11 cellular contexts compared by ENCODE assay signal in the genomic region with DNA sequence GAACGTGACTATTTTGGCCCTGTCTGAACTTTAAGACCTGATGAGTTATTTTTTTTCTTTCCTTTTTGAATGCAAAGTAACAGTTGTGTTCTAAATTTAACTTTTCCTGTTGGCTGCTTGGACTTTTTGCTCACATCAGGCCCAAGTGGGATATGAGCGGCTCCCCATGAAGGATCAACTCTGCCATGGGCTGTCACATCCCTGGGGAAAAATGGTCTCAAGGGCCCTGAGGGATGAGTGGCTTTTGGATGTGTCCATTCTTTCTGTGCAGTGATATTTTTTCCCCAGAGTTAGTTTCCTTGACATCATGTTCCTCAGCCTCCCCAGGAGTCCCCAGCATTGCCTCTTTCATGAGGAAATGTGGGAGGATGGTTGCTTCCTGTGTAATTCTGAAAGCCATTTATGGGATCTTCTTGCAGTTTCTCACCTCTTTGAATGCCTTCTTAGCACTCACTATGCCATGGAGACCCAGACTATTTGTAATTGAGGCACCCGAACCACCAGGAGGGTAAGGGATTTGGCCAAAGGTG.
DNase-seq lines count a peak whose midpoint lies in the region; ATAC-seq and TF ChIP-seq lines count a peak whose summit lies in the region.
"Had no signal": no experiment of that assay in that cellular context is flagged by ENCODE, and none has a peak within 500 bp of the region (broad histone marks: within the 10 kb centered on the region; RNA-seq: fewer than 3 reads in every experiment).

No MANE protein-coding gene starts in this region.

- H3K4me1 ChIP-seq in heart right ventricle (peaks cover 0 to 15% (median 0%) of the 10 kb centered on the region in 9 donors), right cardiac atrium (ENCODE audit: control insufficient read depth, insufficient read depth, low read length) (no peaks in the 10 kb centered on the region), endodermal cell (ENCODE audit: control insufficient read depth, insufficient read depth, low read length) (no peaks in the 10 kb centered on the region), spleen (peaks cover 0 to 4% (median 0%) of the 10 kb centered on the region in 6 donors)
- H3K4me1 ChIP-seq: HAP-1 had no signal

- DNase-seq in heart right ventricle = peak in 1 of 2 donors; percentile 23
- DNase-seq in right cardiac atrium = no peak
- no peak for DNase-seq in HL-60 (ENCODE audit: low read depth in 1 of 2, low spot score in 1 of 2)
- DNase-seq in endodermal cell = peak; percentile 23
- no peak for DNase-seq in spleen
- DNase-seq in MG63 = no peak
- no peak for DNase-seq in ACHN
- DNase-seq: CD4-positive, CD25-positive, alpha-beta regulatory T cell; DMS 273 treated with DMSO at 0.1 percent for 48 hours had no signal

- H3K27ac ChIP-seq in heart right ventricle (peak overlapping the region in 1 of 10 donors; percentile 73), right cardiac atrium (ENCODE audit: low read length) (no peak overlapping the region), HL-60 (replicated peaks) (peak overlapping the region; percentile 28; the same call in 1 of the 2 replicates), endodermal cell (ENCODE audit: low read depth, low read length) (no peak overlapping the region), spleen (peak overlapping the region in 6 of 8 donors; percentile 7 to 78 (median 68))

- H3K9me3 Mint-ChIP-seq in endodermal cell = no peaks in the 10 kb centered on the region

- ATAC-seq in heart right ventricle (peak in 7 of 8 donors; percentile 26 to 76 (median 56)), right cardiac atrium (no peak)
- ATAC-seq: HepG2 had no signal

- WGBS in heart right ventricle, 2 donors = 61 to 69% methylated on average over 3 of the region's 3 CpGs
- WGBS in right cardiac atrium = 64% methylated on average over 3 of the region's 3 CpGs
- 88 to 93% methylated on average over 3 of the region's 3 CpGs for WGBS in endodermal cell (ENCODE audit: insufficient coverage in 1 of 2, insufficient read length in 1 of 2), 2 experiments
- WGBS in spleen, 5 donors = 60 to 68% (median 62%) methylated on average over 3 of the region's 3 CpGs

- H3K9ac ChIP-seq in endodermal cell (ENCODE audit: extremely low read depth, low read length, poor library complexity, severe bottlenecking) = no peak overlapping the region

- no peak for TF ChIP-seq POLR2A in spleen (IDR thresholded peaks at IDR 0.05)

- H3K4me3 Mint-ChIP-seq in endodermal cell = no peak overlapping the region
- H3K4me3 Mint-ChIP-seq: CD4-positive, CD25-positive, alpha-beta regulatory T cell had no signal

- TF ChIP-seq CTCF in heart right ventricle (IDR thresholded peaks at IDR 0.05) (no peak), HL-60 (IDR thresholded peaks at IDR 0.05; ENCODE audit: insufficient read depth, low read length) (no peak), endodermal cell (conservative IDR thresholded peaks at IDR 0.05) (no peak), spleen (IDR thresholded peaks at IDR 0.05 in 8 of 11, conservative IDR thresholded peaks at IDR 0.05 in 3 of 11) (no peak)

- no peaks in the 10 kb centered on the region for H3K4me1 Mint-ChIP-seq in endodermal cell
- H3K4me1 Mint-ChIP-seq: CD4-positive, CD25-positive, alpha-beta regulatory T cell had no signal

- in situ Hi-C loops in ACHN (cut with HindIII; ENCODE audit: low pct_ligation_motif_present, low pct_unique_long_range_greater_than_20kb, low sequenced_read_pairs) = no loop called here

- no peak overlapping the region for H3K27ac Mint-ChIP-seq in endodermal cell
- H3K27ac Mint-ChIP-seq: CD4-positive, CD25-positive, alpha-beta regulatory T cell had no signal

- intact Hi-C loops in heart right ventricle (cut with DNase I) = no loop called here
- intact Hi-C loops in right cardiac atrium (cut with DNase I) = no loop called here
- intact Hi-C loops in spleen (cut with DNase I; ENCODE audit: low total_unique reads) = no loop called here

- H3K9me3 ChIP-seq in heart right ventricle (peaks cover 0 to 5% (median 0%) of the 10 kb centered on the region in 11 donors), right cardiac atrium (ENCODE audit: control insufficient read depth, low read length) (no peaks in the 10 kb centered on the region), endodermal cell (ENCODE audit: control insufficient read depth, low read length) (peaks cover 6% of the 10 kb centered on the region), spleen (peaks cover 0 to 4% (median 0%) of the 10 kb centered on the region in 8 donors), MG63 (no peaks in the 10 kb centered on the region)
- H3K9me3 ChIP-seq: HAP-1 had no signal

- H3K27me3 ChIP-seq in heart right ventricle (no peaks in the 10 kb centered on the region), right cardiac atrium (ENCODE audit: control insufficient read depth, insufficient read depth) (no peaks in the 10 kb centered on the region), HL-60 (ENCODE audit: insufficient read depth, poor library complexity, severe bottlenecking) (no peaks in the 10 kb centered on the region), endodermal cell (ENCODE audit: control insufficient read depth, insufficient read depth, low read length, poor library complexity, severe bottlenecking) (no peaks in the 10 kb centered on the region), spleen (replicated peaks in 1 of 7) (no peaks in the 10 kb centered on the region), MG63 (no peaks in the 10 kb centered on the region)

- no peaks in the 10 kb centered on the region for H3K36me3 ChIP-seq in heart right ventricle
- no peaks in the 10 kb centered on the region for H3K36me3 ChIP-seq in endodermal cell (ENCODE audit: control insufficient read depth, insufficient read depth, low read length)
- H3K36me3 ChIP-seq in spleen = no peaks in the 10 kb centered on the region
- H3K36me3 ChIP-seq in MG63 = no peaks in the 10 kb centered on the region
- H3K36me3 ChIP-seq: HAP-1 had no signal

- H3K36me3 Mint-ChIP-seq in endodermal cell (ENCODE audit: low read depth) = no peaks in the 10 kb centered on the region
- H3K36me3 Mint-ChIP-seq: CD4-positive, CD25-positive, alpha-beta regulatory T cell had no signal

- H3K4me3 ChIP-seq in heart right ventricle = no peak overlapping the region
- no peak overlapping the region for H3K4me3 ChIP-seq in right cardiac atrium (ENCODE audit: low read length)
- H3K4me3 ChIP-seq in HL-60 (replicated peaks; ENCODE audit: insufficient read depth, low read length) = no peak overlapping the region
- H3K4me3 ChIP-seq in endodermal cell (ENCODE audit: low read length) = no peak overlapping the region
- peak overlapping the region in 1 of 8 donors; percentile 17 for H3K4me3 ChIP-seq in spleen
- H3K4me3 ChIP-seq in MG63 = no peak overlapping the region
- H3K4me3 ChIP-seq: HAP-1 had no signal

- H3K27me3 Mint-ChIP-seq in endodermal cell (ENCODE audit: insufficient read depth) = no peaks in the 10 kb centered on the region
- H3K27me3 Mint-ChIP-seq: CD4-positive, CD25-positive, alpha-beta regulatory T cell had no signal

Comparison
In these comparisons a context has a peak if more than half of its experiments do, and no peak if none do; other contexts are left out.
1. ATAC-seq: peak in heart right ventricle (7 of 8); none in right cardiac atrium (0 of 2).
2. H3K27ac ChIP-seq: peak in HL-60 (single experiment) and spleen (6 of 8); none in right cardiac atrium (single experiment) and endodermal cell (single experiment).